ENCODE assay signal across 27 cellular contexts in the genomic region with DNA sequence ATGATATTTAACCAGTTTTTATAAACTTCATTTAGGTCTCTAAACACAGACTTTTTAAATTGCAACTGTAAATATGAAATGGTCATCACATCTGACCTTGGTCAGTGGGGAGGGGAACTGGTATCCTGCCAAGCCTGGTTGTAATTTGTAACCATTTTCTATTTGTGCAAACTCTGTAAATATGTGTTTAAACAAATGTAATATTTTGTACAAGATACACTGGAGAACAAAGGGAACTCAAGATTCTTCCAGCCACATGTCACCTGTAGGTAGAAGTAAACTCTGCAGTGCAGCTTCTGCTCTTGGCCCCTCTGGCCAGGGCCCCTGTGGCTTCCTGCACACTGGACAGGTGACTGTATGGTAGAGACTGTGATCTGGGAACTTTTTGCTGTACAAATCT.
"Had no signal": no experiment of that assay in that cellular context is flagged by ENCODE, and none has a peak within 500 bp of the region (broad histone marks: within the 10 kb centered on the region; RNA-seq: fewer than 3 reads in every experiment).

No MANE protein-coding gene starts in this region.

- H3K9me3 ChIP-seq: Peyer's patch had no signal

- ATAC-seq: activated CD8-positive, alpha-beta memory T cell treated with anti-CD3 and anti-CD28 coated beads, Interleukin-2, amount 10 ng/mL, durations not matched to agents 7 days and 5 days; activated naive CD8-positive, alpha-beta T cell treated with anti-CD3 and anti-CD28 coated beads, Interleukin-2, amount 50 U/mL, for 24 hours; Right ventricle myocardium inferior had no signal

- H3K4me3 ChIP-seq: cardiac muscle cell, Peyer's patch had no signal

- H3K27me3 ChIP-seq: brain microvascular endothelial cell, cardiac muscle cell, Peyer's patch had no signal

- DNase-seq: activated CD4-positive, alpha-beta memory T cell treated with anti-CD3 and anti-CD28 coated beads, Interleukin-2, amount 10 ng/mL, durations not matched to agents 7 days and 5 days; activated CD4-positive, alpha-beta T cell treated with anti-CD3 and anti-CD28 coated beads for 1 hour; activated CD4-positive, alpha-beta T cell treated with anti-CD3 and anti-CD28 coated beads for 48 hours; activated CD4-positive, CD25-positive, alpha-beta regulatory T cell; activated CD8-positive, alpha-beta memory T cell treated with anti-CD3 and anti-CD28 coated beads for 24 hours; activated CD8-positive, alpha-beta memory T cell treated with anti-CD3 and anti-CD28 coated beads, Interleukin-2, amount 10 ng/mL, durations not matched to agents 7 days and 5 days; activated CD8-positive, alpha-beta memory T cell treated with anti-CD3 and anti-CD28 coated beads, Interleukin-2, amount 50 U/mL, for 48 hours; activated effector memory CD4-positive, alpha-beta T cell treated with Interleukin-2 at 50 U/mL for 16 hours; activated naive CD8-positive, alpha-beta T cell treated with anti-CD3 and anti-CD28 coated beads, Interleukin-2, amount 50 U/mL, for 24 hours; activated T-cell treated with anti-CD3 and anti-CD28 coated beads, Interleukin-2, amount 50 U/mL, for 48 hours; KG1; MM.1S; NCI-H1092; NCI-H187 treated with DMSO at 0.1 percent for 48 hours; NCI-H446; NCI-H526 treated with DMSO at 0.1 percent for 48 hours; NCI-H774; Peyer's patch; SIG-M5; T-helper 1 cell; T-helper 2 cell; T-helper 9 cell had no signal

- H3K4me1 ChIP-seq: Peyer's patch had no signal

- H3K27ac ChIP-seq: brain microvascular endothelial cell, cardiac muscle cell, Peyer's patch, RWPE1, WERI-Rb-1 had no signal
